ENCODE assay signal across 9 cellular contexts in the genomic region with DNA sequence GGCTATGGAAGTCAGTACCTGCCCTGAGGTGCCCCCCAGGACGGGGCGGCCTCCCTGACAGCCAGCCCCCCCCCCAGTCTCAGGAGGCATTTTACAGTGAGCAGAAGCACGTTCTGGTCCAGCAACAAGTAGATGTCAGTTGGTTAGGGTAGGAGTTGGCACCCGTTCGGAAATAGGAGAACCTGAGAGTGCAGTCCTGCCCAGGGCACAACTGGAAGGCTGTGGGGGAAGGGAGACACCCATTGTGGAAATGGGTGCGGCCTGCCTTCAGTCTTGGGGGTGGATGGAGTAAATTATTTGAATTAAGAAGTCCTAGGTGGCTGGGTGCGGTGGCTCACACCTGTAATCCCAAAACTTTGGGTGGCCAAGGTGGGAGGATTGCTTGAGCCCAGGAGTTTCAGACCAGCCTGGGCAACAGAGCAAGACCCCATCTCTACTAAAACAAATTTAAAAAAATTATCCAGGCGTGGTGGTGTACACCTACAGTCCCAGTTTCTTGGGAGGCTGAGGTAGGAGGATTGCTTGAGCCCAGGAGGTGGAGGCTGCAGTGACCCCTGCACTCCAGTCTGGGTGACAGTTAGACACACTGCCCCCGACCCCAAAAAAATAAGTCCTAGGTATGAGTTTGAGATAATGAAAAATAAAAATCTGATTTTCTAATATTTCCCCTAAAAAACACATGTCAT. TPM values are rescaled to one million over a fixed set of nuclear protein-coding genes. Genes with fewer than 3 reads are reported as not detected.
DNase-seq lines count a peak whose midpoint lies in the region; ATAC-seq and TF ChIP-seq lines count a peak whose summit lies in the region.
"Had no signal": no experiment of that assay in that cellular context is flagged by ENCODE, and none has a peak within 500 bp of the region (broad histone marks: within the 10 kb centered on the region; RNA-seq: fewer than 3 reads in every experiment).

No MANE protein-coding gene starts in this region.

- H3K27me3 ChIP-seq in Caco-2 (replicated peaks; ENCODE audit: control insufficient read depth, insufficient read depth, low read length) (no peaks in the 10 kb centered on the region), NT2/D1 (ENCODE audit: insufficient read depth, insufficient read length) (peaks cover 15% of the 10 kb centered on the region), neutrophil (peaks cover 8% of the 10 kb centered on the region)
- H3K27me3 ChIP-seq in effector memory CD4-positive, alpha-beta T cell (replicated peaks; ENCODE audit: control insufficient read depth, insufficient read depth, low read length, poor library complexity, severe bottlenecking): no peaks in the 10 kb centered on the region

- DNase-seq in Caco-2 (no peak), NT2/D1 (ENCODE audit: low read depth, low spot score) (no peak), superior temporal gyrus (ENCODE audit: extremely low spot score) (no peak), NCI-H146 treated with DMSO at 0.1 percent for 48 hours (lab: John Stamatoyannopoulos, UW; ENCODE audit: unreplicated experiment) (no peak)
- no peak for DNase-seq in effector memory CD4-positive, alpha-beta T cell

- H3K36me3 ChIP-seq in Caco-2 (ENCODE audit: control insufficient read depth, insufficient read depth, low read length): peaks cover 2% of the 10 kb centered on the region; the same call in 1 of the 2 replicates
- peaks cover 54% of the 10 kb centered on the region for H3K36me3 ChIP-seq in NT2/D1 (ENCODE audit: insufficient read depth, insufficient read length, low read length)
- peaks cover 45% of the 10 kb centered on the region for H3K36me3 ChIP-seq in effector memory CD4-positive, alpha-beta T cell (ENCODE audit: control insufficient read depth, insufficient read depth, low read length)
- H3K36me3 ChIP-seq in neutrophil: peaks cover 45% of the 10 kb centered on the region

- H3K4me3 ChIP-seq in Caco-2 (ENCODE audit: low read depth, low read length) (peak overlapping the region; percentile 82), NT2/D1 (ENCODE audit: insufficient read length, low read depth) (peak overlapping the region; percentile 87), neutrophil (ENCODE audit: low read depth in 1 of 2, low read length in 1 of 2) (peak overlapping the region; percentile 76 to 80)
- peak overlapping the region; percentile 73 for H3K4me3 ChIP-seq in effector memory CD4-positive, alpha-beta T cell (ENCODE audit: insufficient read depth, low read depth, low read length, poor library complexity, severe bottlenecking)

- peak overlapping the region; percentile 100 for H3K9ac ChIP-seq in NT2/D1 (ENCODE audit: insufficient read length, low read depth)

- BruUV-seq in Caco-2 (replicated peaks; lab: Mats Ljungman, UMichigan): no TSS peak

- POLR2A ChIA-PET in Caco-2 (lab: Charles Lee): no interaction called here

- CTCF ChIA-PET in Caco-2 (lab: Charles Lee): no interaction called here

- H3K27me3 Mint-ChIP-seq in Caco-2 (ENCODE audit: insufficient read depth, unreplicated experiment): no peaks in the 10 kb centered on the region

- peak overlapping the region; percentile 89 for H3K4me3 Mint-ChIP-seq in Caco-2 (ENCODE audit: unreplicated experiment)

- peak overlapping the region; percentile 78 for H3K27ac ChIP-seq in effector memory CD4-positive, alpha-beta T cell (ENCODE audit: insufficient read depth, low read length, poor library complexity, severe bottlenecking)
- H3K27ac ChIP-seq in neutrophil: peak overlapping the region; percentile 99

- peaks cover 22% of the 10 kb centered on the region for H3K4me1 Mint-ChIP-seq in Caco-2 (ENCODE audit: low read depth, unreplicated experiment)

- intact Hi-C loops in Caco-2 (cut with micrococcal nuclease; ENCODE audit: unreplicated experiment): no loop called here

- H3K27ac Mint-ChIP-seq in Caco-2 (ENCODE audit: unreplicated experiment): peak overlapping the region; percentile 94

- H3K36me3 Mint-ChIP-seq in Caco-2 (ENCODE audit: insufficient read depth, unreplicated experiment): peaks cover 80% of the 10 kb centered on the region

- H3K9me3 ChIP-seq in Caco-2 (no peaks in the 10 kb centered on the region), NT2/D1 (ENCODE audit: insufficient read depth, low read length) (no peaks in the 10 kb centered on the region), neutrophil (no peaks in the 10 kb centered on the region)
- H3K9me3 ChIP-seq in effector memory CD4-positive, alpha-beta T cell (ENCODE audit: control insufficient read depth, low read length): no peaks in the 10 kb centered on the region

- H3K4me1 ChIP-seq in Caco-2 (peaks cover 36% of the 10 kb centered on the region), NT2/D1 (ENCODE audit: insufficient read depth, insufficient read length) (peaks cover 48% of the 10 kb centered on the region), neutrophil (ENCODE audit: control insufficient read depth in 1 of 2, insufficient read depth in 1 of 2, low read depth in 1 of 2, low read length in 1 of 2) (peaks cover 86 to 95% of the 10 kb centered on the region in 2 experiments)
- H3K4me1 ChIP-seq in effector memory CD4-positive, alpha-beta T cell (ENCODE audit: control insufficient read depth, insufficient read depth, low read length, poor library complexity, severe bottlenecking): peaks cover 77% of the 10 kb centered on the region

- no peak for TF ChIP-seq CTCF in Caco-2 (IDR thresholded peaks at IDR 0.05; ENCODE audit: insufficient read depth in 1 of 2, low read depth in 1 of 2, low read length in 1 of 2, severe bottlenecking in 1 of 2, unreplicated experiment in 1 of 2)
- no peak for TF ChIP-seq CTCF in neutrophil (IDR thresholded peaks at IDR 0.05)

- H3K9me3 Mint-ChIP-seq in Caco-2 (ENCODE audit: unreplicated experiment): no peaks in the 10 kb centered on the region

- ATAC-seq in GM18861 (IDR thresholded peaks at IDR 0.05; ENCODE audit: unreplicated experiment) (no peak), GM19467 (IDR thresholded peaks at IDR 0.05; ENCODE audit: unreplicated experiment) (no peak)

RNA-seq across cellular contexts. Expression of a gene that starts 1.2 kb away (rescaled TPM):
- total RNA-seq in Caco-2 (2022): 289 and 331 TPM in 2 replicates

RNA-seq across cellular contexts. Expression of a gene that starts 5.0 kb away (rescaled TPM):
- total RNA-seq in Caco-2 (2022): 51.0 and 56.3 TPM in 2 replicates

RNA-seq across cellular contexts. Expression of a gene that starts 15.4 kb away (rescaled TPM):
- total RNA-seq in Caco-2 (2022): 18.6 and 20.6 TPM in 2 replicates
- total RNA-seq: RPMI7951 had no signal

RNA-seq across cellular contexts. Expression of a gene that starts 21.9 kb away (rescaled TPM):
- total RNA-seq in Caco-2 (2022): 125 and 128 TPM in 2 replicates

RNA-seq across cellular contexts. Expression of a gene that starts 28.8 kb away (rescaled TPM):
- 126 and 140 TPM in 2 replicates for total RNA-seq in Caco-2 (2022)
